Comparison of ENCODE assay signal across 8 cellular contexts in the genomic region with DNA sequence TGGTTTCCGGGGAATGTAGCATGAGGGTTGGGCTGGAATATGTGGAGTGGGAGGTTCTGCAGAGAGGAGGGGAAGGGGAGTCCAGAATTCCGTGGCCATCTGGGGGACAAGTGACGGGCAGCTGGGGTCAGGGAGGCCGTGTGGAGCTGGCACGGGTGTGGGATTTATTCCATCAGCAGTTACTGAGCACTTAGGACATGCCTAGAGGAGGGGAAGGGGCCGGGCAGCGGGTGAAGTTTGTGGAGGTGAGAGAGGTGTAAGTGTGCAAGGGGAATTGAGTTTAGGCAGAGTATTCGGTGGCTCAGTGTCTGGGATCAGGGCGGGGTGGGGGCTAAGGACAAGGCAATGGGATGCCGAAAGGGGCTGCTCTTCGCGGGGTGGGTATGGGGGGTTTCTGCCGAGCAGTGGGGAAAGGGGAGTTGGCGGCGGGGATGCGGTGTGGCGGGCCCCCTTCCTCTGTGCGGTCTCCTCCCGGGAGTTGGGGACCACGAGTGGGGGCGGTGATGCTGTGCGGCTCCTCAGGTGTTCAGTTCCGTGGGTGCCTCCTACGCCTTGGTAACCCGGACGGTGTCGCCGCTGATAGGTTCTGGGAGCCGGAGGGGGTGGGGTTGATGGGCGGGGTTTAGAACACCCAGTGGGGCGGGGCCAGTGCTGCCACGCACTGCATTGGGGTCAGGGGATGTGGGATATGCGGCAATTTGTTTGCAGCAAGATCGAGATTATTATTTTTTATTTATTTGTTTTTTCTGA. TPM values are rescaled to one million over a fixed set of nuclear protein-coding genes. Genes with fewer than 3 reads are reported as not detected.
DNase-seq lines count a peak whose midpoint lies in the region; ATAC-seq and TF ChIP-seq lines count a peak whose summit lies in the region.

No MANE protein-coding gene starts in this region.

- H3K4me3 Mint-ChIP-seq in activated T-helper 17 cell treated with anti-CD3 and anti-CD28 coated beads, Interleukin-2, amount 50 U/mL, for 72 hours = peak overlapping the region; percentile 79

- peak overlapping the region; percentile 48 for H3K27ac Mint-ChIP-seq in activated T-helper 17 cell treated with anti-CD3 and anti-CD28 coated beads, Interleukin-2, amount 50 U/mL, for 72 hours

- peaks cover 0 to 29% of the 10 kb centered on the region in 2 donors for H3K36me3 ChIP-seq in gastroesophageal sphincter

- TF ChIP-seq CTCF in gastroesophageal sphincter (IDR thresholded peaks at IDR 0.05) (no peak), retinal pigment epithelial cell (conservative IDR thresholded peaks at IDR 0.05; ENCODE audit: low read depth, low read length) (no peak), omental fat pad (IDR thresholded peaks at IDR 0.05) (no peak)

- no peaks in the 10 kb centered on the region for H3K9me3 ChIP-seq in gastroesophageal sphincter

- no peak overlapping the region for H3K27ac ChIP-seq in gastroesophageal sphincter

- H3K9me3 Mint-ChIP-seq in activated T-helper 17 cell treated with anti-CD3 and anti-CD28 coated beads, Interleukin-2, amount 50 U/mL, for 72 hours = no peaks in the 10 kb centered on the region

- 8 to 12% methylated on average over 12 to 24 of the region's 34 CpGs for WGBS in gastroesophageal sphincter (ENCODE audit: low coverage in 1 of 2), 2 donors

- TF ChIP-seq EP300 in gastroesophageal sphincter (IDR thresholded peaks at IDR 0.05) = no peak

- ATAC-seq in activated T-helper 17 cell treated with anti-CD3 and anti-CD28 coated beads, Interleukin-2, amount 50 U/mL, for 72 hours (replicated peaks) = peak; percentile 89
- ATAC-seq in gastroesophageal sphincter = peak; percentile 27
- no peak for ATAC-seq in GM21619 (IDR thresholded peaks at IDR 0.05; ENCODE audit: unreplicated experiment)
- no peak for ATAC-seq in omental fat pad (ENCODE audit: low FRiP score)

- peaks cover 21% of the 10 kb centered on the region for H3K36me3 Mint-ChIP-seq in activated T-helper 17 cell treated with anti-CD3 and anti-CD28 coated beads, Interleukin-2, amount 50 U/mL, for 72 hours (ENCODE audit: low read depth)

- peaks cover 0 to 32% (median 15%) of the 10 kb centered on the region in 3 donors for H3K4me1 ChIP-seq in gastroesophageal sphincter

- no peaks in the 10 kb centered on the region for H3K27me3 Mint-ChIP-seq in activated T-helper 17 cell treated with anti-CD3 and anti-CD28 coated beads, Interleukin-2, amount 50 U/mL, for 72 hours

- H3K4me3 ChIP-seq in gastroesophageal sphincter = peak overlapping the region in 1 of 2 donors; percentile 6
- H3K4me3 ChIP-seq in retinal pigment epithelial cell (ENCODE audit: low read length) = peak overlapping the region; percentile 49

- peaks cover 29% of the 10 kb centered on the region for H3K4me1 Mint-ChIP-seq in activated T-helper 17 cell treated with anti-CD3 and anti-CD28 coated beads, Interleukin-2, amount 50 U/mL, for 72 hours

- no peak for TF ChIP-seq POLR2A in gastroesophageal sphincter (IDR thresholded peaks at IDR 0.05)

- DNase-seq in DMS79 treated with DMSO at 0.1 percent for 48 hours (lab: John Stamatoyannopoulos, UW) (peak; percentile 58), NCI-H69 (lab: John Stamatoyannopoulos, UW) (peak; percentile 88), retinal pigment epithelial cell (ENCODE audit: low read depth) (no peak), NCI-H526 treated with DMSO at 0.1 percent for 48 hours (lab: John Stamatoyannopoulos, UW) (no peak), omental fat pad (ENCODE audit: low spot score) (no peak)

- H3K27me3 ChIP-seq in gastroesophageal sphincter = peaks cover 22% of the 10 kb centered on the region

RNA-seq across cellular contexts. Expression of gene CCDC61, which starts 5.4 kb away (rescaled TPM):
- 10 to 100 TPM; 24.3 to 27.6 TPM for total RNA-seq in activated T-helper 17 cell treated with anti-CD3 and anti-CD28 coated beads, Interleukin-2, amount 50 U/mL, for 72 hours
- total RNA-seq in gastroesophageal sphincter = 1 to 10 TPM; 4.2 to 9.4 (median 6.4) TPM
- total RNA-seq in omental fat pad = 10 to 100 TPM in 1 of 4 donors, 1 to 10 TPM in 3; 3.6 to 10.4 (median 6.1) TPM

RNA-seq across cellular contexts. Expression of gene PGLYRP1, which starts 22.2 kb away (rescaled TPM):
- not detected for total RNA-seq in activated T-helper 17 cell treated with anti-CD3 and anti-CD28 coated beads, Interleukin-2, amount 50 U/mL, for 72 hours
- not detected for total RNA-seq in gastroesophageal sphincter
- not detected for total RNA-seq in omental fat pad

RNA-seq across cellular contexts. Expression of gene NOVA2, which starts 27.0 kb away (rescaled TPM):
- total RNA-seq in activated T-helper 17 cell treated with anti-CD3 and anti-CD28 coated beads, Interleukin-2, amount 50 U/mL, for 72 hours = under 1 TPM in 1 of 2 donors, not detected in 1; 0.03 TPM
- total RNA-seq in gastroesophageal sphincter (1 to 10 TPM in 3 of 4 donors, under 1 TPM in 1; 0.67 to 5.1 (median 3.0) TPM), omental fat pad (10 to 100 TPM in 1 of 4 donors, 1 to 10 TPM in 2, under 1 TPM in 1; 0.74 to 10.9 (median 3.8) TPM)

RNA-seq across cellular contexts. Expression of gene IGFL4, which starts 40.1 kb away (rescaled TPM):
- total RNA-seq in activated T-helper 17 cell treated with anti-CD3 and anti-CD28 coated beads, Interleukin-2, amount 50 U/mL, for 72 hours = not detected
- total RNA-seq in gastroesophageal sphincter (not detected), omental fat pad (not detected)

Comparison
In these comparisons a context has a peak if more than half of its experiments do, and no peak if none do; other contexts are left out.
1. DNase-seq: peak in DMS79 treated with DMSO at 0.1 percent for 48 hours (single experiment) and NCI-H69 (single experiment); none in retinal pigment epithelial cell (single experiment), NCI-H526 treated with DMSO at 0.1 percent for 48 hours (single experiment) and omental fat pad (single experiment).
2. ATAC-seq: peak in activated T-helper 17 cell treated with anti-CD3 and anti-CD28 coated beads, Interleukin-2, amount 50 U/mL, for 72 hours (single experiment) and gastroesophageal sphincter (single experiment); none in GM21619 (single experiment) and omental fat pad (single experiment).